Comparison of ENCODE assay signal across 2 cellular contexts in the genomic region with DNA sequence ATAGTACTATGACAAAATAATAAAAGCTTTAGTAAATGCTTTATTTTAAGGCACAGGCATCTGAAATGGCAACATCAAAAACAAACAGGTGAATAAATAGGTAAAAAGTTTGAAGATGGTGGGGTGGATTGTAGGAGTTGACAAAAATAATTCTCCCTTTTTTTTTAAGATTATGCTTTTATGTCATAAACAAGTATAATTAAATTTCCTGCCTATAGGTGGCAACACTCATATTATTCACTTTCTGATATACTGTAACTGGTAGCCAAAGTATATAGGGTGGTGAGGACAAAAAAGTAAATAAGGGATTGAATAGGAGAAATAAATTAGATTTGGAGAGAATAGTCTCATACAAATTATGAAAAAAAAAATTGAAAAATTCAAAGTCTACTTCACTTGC.
TF ChIP-seq lines count a peak whose summit lies in the region.

No MANE protein-coding gene starts in this region.

TF ChIP-seq in liver, 16 proteins besides CTCF, POLR2A, EP300 and RAD21 (continued from another document):
- TF ChIP-seq REST (IDR thresholded peaks at IDR 0.05) = no peak
- no peak for TF ChIP-seq GABPA (IDR thresholded peaks at IDR 0.05 in 1 of 2, conservative IDR thresholded peaks at IDR 0.05 in 1 of 2)
- no peak for TF ChIP-seq NR2F2 (IDR thresholded peaks at IDR 0.05)
- TF ChIP-seq YY1 (IDR thresholded peaks at IDR 0.05) = no peak
- no peak for TF ChIP-seq TAF1 (conservative IDR thresholded peaks at IDR 0.05)
- no peak for TF ChIP-seq EGR1 (IDR thresholded peaks at IDR 0.05; ENCODE audit: low read depth in 2 of 2)
- TF ChIP-seq RXRA (IDR thresholded peaks at IDR 0.05) = no peak
- no peak for TF ChIP-seq ATF3 (IDR thresholded peaks at IDR 0.05)
- TF ChIP-seq HNF4G (IDR thresholded peaks at IDR 0.05) = no peak
- no peak for TF ChIP-seq JUND (IDR thresholded peaks at IDR 0.05)
TF ChIP-seq in liver: peak in this region for 0.

TF ChIP-seq in HepG2, 621 proteins besides CTCF, POLR2A, EP300 and RAD21 (continued from another document):
- TF ChIP-seq, protein P1, sequence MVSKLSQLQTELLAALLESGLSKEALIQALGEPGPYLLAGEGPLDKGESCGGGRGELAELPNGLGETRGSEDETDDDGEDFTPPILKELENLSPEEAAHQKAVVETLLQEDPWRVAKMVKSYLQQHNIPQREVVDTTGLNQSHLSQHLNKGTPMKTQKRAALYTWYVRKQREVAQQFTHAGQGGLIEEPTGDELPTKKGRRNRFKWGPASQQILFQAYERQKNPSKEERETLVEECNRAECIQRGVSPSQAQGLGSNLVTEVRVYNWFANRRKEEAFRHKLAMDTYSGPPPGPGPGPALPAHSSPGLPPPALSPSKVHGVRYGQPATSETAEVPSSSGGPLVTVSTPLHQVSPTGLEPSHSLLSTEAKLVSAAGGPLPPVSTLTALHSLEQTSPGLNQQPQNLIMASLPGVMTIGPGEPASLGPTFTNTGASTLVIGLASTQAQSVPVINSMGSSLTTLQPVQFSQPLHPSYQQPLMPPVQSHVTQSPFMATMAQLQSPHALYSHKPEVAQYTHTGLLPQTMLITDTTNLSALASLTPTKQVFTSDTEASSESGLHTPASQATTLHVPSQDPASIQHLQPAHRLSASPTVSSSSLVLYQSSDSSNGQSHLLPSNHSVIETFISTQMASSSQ (IDR thresholded peaks at IDR 0.05; ENCODE audit: low read depth) = no peak
- TF ChIP-seq, protein P1 (CRISPR knock-in tag; IDR thresholded peaks at IDR 0.05; ENCODE audit: borderline replicate concordance) = no peak
- no peak for TF ChIP-seq KDM6A (CRISPR knock-in tag; IDR thresholded peaks at IDR 0.05; ENCODE audit: low read depth)
- TF ChIP-seq ZNF10 (CRISPR knock-in tag; IDR thresholded peaks at IDR 0.05; ENCODE audit: borderline replicate concordance, low read depth) = no peak
- no peak for TF ChIP-seq DMAP1 (CRISPR knock-in tag; IDR thresholded peaks at IDR 0.05)
- no peak for TF ChIP-seq PLRG1 (conservative IDR thresholded peaks at IDR 0.05)
- TF ChIP-seq, protein P2, sequence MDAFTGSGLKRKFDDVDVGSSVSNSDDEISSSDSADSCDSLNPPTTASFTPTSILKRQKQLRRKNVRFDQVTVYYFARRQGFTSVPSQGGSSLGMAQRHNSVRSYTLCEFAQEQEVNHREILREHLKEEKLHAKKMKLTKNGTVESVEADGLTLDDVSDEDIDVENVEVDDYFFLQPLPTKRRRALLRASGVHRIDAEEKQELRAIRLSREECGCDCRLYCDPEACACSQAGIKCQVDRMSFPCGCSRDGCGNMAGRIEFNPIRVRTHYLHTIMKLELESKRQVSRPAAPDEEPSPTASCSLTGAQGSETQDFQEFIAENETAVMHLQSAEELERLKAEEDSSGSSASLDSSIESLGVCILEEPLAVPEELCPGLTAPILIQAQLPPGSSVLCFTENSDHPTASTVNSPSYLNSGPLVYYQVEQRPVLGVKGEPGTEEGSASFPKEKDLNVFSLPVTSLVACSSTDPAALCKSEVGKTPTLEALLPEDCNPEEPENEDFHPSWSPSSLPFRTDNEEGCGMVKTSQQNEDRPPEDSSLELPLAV (CRISPR knock-in tag; conservative IDR thresholded peaks at IDR 0.05; ENCODE audit: low read depth) = no peak
